In the genomic region with DNA sequence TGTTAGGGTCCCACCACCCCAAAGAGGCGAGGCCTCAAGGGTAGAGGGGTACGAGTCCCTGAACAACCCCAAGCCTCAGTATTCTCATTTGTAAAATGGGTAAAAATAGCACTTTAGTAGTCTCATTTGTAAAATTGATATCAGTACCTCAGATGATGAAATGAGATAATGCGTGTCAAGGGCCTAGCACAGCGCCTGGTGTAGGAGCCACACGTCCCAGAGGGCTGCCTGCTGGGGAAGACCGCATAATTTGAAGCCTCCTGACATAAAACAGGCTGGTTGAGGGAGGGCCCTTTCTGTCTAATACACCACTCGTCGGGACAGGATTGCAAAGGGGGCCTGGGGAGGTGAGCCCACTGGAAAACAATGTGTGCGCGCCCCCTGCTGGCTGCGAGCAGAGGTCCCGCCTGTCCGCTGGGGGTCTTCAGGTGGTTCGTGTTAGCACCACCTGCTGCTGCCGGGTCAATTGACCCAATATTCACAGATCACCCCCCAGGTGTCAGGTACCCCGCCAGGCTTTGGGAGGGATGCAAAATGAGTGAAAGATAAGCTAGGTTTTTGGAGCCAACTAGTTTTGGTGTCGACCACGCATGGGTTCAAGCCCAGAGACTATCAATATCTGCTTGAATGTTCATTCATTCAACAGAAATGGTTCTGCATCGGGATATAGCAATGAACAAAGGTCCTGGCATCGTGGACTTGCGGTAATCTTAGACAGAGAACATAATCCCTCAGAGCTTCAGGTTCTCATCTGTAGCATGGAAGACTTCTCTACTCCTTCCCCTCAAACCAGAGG, we compare ENCODE assay signal across 1 cellular context.
TF ChIP-seq lines count a peak whose summit lies in the region.

No MANE protein-coding gene starts in this region.

TF ChIP-seq in GM23338, 12 proteins besides CTCF, POLR2A, EP300 and RAD21 (continued from another document):
- TF ChIP-seq, protein P1, sequence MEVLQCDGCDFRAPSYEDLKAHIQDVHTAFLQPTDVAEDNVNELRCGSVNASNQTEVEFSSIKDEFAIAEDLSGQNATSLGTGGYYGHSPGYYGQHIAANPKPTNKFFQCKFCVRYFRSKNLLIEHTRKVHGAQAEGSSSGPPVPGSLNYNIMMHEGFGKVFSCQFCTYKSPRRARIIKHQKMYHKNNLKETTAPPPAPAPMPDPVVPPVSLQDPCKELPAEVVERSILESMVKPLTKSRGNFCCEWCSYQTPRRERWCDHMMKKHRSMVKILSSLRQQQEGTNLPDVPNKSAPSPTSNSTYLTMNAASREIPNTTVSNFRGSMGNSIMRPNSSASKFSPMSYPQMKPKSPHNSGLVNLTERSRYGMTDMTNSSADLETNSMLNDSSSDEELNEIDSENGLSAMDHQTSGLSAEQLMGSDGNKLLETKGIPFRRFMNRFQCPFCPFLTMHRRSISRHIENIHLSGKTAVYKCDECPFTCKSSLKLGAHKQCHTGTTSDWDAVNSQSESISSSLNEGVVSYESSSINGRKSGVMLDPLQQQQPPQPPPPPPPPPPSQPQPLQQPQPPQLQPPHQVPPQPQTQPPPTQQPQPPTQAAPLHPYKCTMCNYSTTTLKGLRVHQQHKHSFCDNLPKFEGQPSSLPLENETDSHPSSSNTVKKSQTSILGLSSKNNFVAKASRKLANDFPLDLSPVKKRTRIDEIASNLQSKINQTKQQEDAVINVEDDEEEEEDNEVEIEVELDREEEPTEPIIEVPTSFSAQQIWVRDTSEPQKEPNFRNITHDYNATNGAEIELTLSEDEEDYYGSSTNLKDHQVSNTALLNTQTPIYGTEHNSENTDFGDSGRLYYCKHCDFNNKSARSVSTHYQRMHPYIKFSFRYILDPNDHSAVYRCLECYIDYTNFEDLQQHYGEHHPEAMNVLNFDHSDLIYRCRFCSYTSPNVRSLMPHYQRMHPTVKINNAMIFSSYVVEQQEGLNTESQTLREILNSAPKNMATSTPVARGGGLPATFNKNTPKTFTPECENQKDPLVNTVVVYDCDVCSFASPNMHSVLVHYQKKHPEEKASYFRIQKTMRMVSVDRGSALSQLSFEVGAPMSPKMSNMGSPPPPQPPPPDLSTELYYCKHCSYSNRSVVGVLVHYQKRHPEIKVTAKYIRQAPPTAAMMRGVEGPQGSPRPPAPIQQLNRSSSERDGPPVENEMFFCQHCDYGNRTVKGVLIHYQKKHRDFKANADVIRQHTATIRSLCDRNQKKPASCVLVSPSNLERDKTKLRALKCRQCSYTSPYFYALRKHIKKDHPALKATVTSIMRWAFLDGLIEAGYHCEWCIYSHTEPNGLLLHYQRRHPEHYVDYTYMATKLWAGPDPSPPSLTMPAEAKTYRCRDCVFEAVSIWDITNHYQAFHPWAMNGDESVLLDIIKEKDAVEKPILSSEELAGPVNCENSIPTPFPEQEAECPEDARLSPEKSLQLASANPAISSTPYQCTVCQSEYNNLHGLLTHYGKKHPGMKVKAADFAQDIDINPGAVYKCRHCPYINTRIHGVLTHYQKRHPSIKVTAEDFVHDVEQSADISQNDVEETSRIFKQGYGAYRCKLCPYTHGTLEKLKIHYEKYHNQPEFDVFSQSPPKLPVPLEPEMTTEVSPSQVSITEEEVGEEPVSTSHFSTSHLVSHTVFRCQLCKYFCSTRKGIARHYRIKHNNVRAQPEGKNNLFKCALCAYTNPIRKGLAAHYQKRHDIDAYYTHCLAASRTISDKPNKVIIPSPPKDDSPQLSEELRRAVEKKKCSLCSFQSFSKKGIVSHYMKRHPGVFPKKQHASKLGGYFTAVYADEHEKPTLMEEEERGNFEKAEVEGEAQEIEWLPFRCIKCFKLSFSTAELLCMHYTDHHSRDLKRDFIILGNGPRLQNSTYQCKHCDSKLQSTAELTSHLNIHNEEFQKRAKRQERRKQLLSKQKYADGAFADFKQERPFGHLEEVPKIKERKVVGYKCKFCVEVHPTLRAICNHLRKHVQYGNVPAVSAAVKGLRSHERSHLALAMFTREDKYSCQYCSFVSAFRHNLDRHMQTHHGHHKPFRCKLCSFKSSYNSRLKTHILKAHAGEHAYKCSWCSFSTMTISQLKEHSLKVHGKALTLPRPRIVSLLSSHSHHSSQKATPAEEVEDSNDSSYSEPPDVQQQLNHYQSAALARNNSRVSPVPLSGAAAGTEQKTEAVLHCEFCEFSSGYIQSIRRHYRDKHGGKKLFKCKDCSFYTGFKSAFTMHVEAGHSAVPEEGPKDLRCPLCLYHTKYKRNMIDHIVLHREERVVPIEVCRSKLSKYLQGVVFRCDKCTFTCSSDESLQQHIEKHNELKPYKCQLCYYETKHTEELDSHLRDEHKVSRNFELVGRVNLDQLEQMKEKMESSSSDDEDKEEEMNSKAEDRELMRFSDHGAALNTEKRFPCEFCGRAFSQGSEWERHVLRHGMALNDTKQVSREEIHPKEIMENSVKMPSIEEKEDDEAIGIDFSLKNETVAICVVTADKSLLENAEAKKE (CRISPR knock-in tag; IDR thresholded peaks at IDR 0.05), result no peak
- TF ChIP-seq STAT1 (IDR thresholded peaks at IDR 0.05; ENCODE audit: unreplicated experiment), result no peak
- TF ChIP-seq, protein P2, sequence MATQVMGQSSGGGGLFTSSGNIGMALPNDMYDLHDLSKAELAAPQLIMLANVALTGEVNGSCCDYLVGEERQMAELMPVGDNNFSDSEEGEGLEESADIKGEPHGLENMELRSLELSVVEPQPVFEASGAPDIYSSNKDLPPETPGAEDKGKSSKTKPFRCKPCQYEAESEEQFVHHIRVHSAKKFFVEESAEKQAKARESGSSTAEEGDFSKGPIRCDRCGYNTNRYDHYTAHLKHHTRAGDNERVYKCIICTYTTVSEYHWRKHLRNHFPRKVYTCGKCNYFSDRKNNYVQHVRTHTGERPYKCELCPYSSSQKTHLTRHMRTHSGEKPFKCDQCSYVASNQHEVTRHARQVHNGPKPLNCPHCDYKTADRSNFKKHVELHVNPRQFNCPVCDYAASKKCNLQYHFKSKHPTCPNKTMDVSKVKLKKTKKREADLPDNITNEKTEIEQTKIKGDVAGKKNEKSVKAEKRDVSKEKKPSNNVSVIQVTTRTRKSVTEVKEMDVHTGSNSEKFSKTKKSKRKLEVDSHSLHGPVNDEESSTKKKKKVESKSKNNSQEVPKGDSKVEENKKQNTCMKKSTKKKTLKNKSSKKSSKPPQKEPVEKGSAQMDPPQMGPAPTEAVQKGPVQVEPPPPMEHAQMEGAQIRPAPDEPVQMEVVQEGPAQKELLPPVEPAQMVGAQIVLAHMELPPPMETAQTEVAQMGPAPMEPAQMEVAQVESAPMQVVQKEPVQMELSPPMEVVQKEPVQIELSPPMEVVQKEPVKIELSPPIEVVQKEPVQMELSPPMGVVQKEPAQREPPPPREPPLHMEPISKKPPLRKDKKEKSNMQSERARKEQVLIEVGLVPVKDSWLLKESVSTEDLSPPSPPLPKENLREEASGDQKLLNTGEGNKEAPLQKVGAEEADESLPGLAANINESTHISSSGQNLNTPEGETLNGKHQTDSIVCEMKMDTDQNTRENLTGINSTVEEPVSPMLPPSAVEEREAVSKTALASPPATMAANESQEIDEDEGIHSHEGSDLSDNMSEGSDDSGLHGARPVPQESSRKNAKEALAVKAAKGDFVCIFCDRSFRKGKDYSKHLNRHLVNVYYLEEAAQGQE (IDR thresholded peaks at IDR 0.05; ENCODE audit: unreplicated experiment), result no peak
- TF ChIP-seq POLR2AphosphoS5 (IDR thresholded peaks at IDR 0.05; ENCODE audit: low read depth), result no peak
- TF ChIP-seq EZH2phosphoT487 (IDR thresholded peaks at IDR 0.05; ENCODE audit: unreplicated experiment), result no peak
- TF ChIP-seq CREB1 (CRISPR knock-in tag; IDR thresholded peaks at IDR 0.05; ENCODE audit: low read depth), result no peak
